In genomic region chr22:26529345-26529744, GRCh38 we compare ENCODE assay signal across 16 cellular contexts. TPM values are rescaled to one million over a fixed set of nuclear protein-coding genes. Genes with fewer than 3 reads are reported as not detected.
A peak's percentile ranks its signal among the peaks of the same experiment; 100 is the strongest.
DNase-seq lines count a peak whose midpoint lies in the region; ATAC-seq and TF ChIP-seq lines count a peak whose summit lies in the region.
"Had no signal": no experiment of that assay in that cellular context is flagged by ENCODE, and none has a peak within 500 bp of the region (broad histone marks: within the 10 kb centered on the region; RNA-seq: fewer than 3 reads in every experiment).

No MANE protein-coding gene starts in this region.

- intact Hi-C loops in psoas muscle (cut with DNase I) = loop anchor here in 1 of 2 donors (5.0 kb wide), 2 partner anchors 33 to 58 kb away; no protein-coding TSS in a partner anchor

- H3K27me3 ChIP-seq in psoas muscle (ENCODE audit: insufficient read depth in 3 of 3, low read length in 2 of 3) = no peaks in the 10 kb centered on the region
- H3K27me3 ChIP-seq: BLaER1 treated with 17β-estradiol and CSF1 and Interleukin-3, amounts not matched to agents 10 nM and 100 nM; hepatocyte had no signal

- no peaks in the 10 kb centered on the region for H3K9me3 ChIP-seq in psoas muscle
- H3K9me3 ChIP-seq: BLaER1 treated with 17β-estradiol and CSF1 and Interleukin-3, amounts not matched to agents 10 nM and 100 nM had no signal

- WGBS in psoas muscle, 3 donors = 25 to 56% (median 41%) methylated on average over 2 of the region's 2 CpGs

- peak; percentile 9 for DNase-seq in DMS153 treated with DMSO at 0.1 percent for 48 hours (lab: John Stamatoyannopoulos, UW; ENCODE audit: unreplicated experiment)
- DNase-seq in NCI-H1092 treated with DMSO at 0.1 percent for 48 hours (lab: John Stamatoyannopoulos, UW) = peak; percentile 47
- DNase-seq in epithelial cell of esophagus (ENCODE audit: low read depth) = peak; percentile 76
- peak; percentile 18 to 76 for DNase-seq in psoas muscle
- DNase-seq in UCSD-AML1 (lab: John Stamatoyannopoulos, UW; ENCODE audit: unreplicated experiment) = no peak
- no peak for DNase-seq in NCI-H774 (lab: John Stamatoyannopoulos, UW)
- no peak for DNase-seq in activated gamma-delta T cell (lab: John Stamatoyannopoulos, UW)
- DNase-seq: activated CD4-positive, alpha-beta T cell treated with anti-CD3 and anti-CD28 coated beads for 1 hour; activated T-cell treated with anti-CD3 and anti-CD28 coated beads, Interleukin-2, amount 50 U/mL, for 48 hours; effector memory CD4-positive, alpha-beta T cell; NCI-H1436 treated with DMSO at 0.1 percent for 48 hours; stimulated activated CD4-positive, alpha-beta T cell treated with anti-CD3 and anti-CD28 coated beads, Interleukin-4, amount 100 ng/mL, for 24 hours; stimulated activated naive CD4-positive, alpha-beta T cell had no signal

- peak; percentile 52 to 70 (median 66) for ATAC-seq in psoas muscle
- no peak for ATAC-seq in HG02642 (IDR thresholded peaks at IDR 0.05; ENCODE audit: poor library complexity, unreplicated experiment)

- H3K27ac ChIP-seq in psoas muscle = peak overlapping the region; percentile 84
- H3K27ac ChIP-seq: hepatocyte had no signal

- TF ChIP-seq CTCF in epithelial cell of esophagus (IDR thresholded peaks at IDR 0.05; ENCODE audit: insufficient read depth, low read depth, low read length, missing control alignments) = no peak
- TF ChIP-seq CTCF in psoas muscle (IDR thresholded peaks at IDR 0.05) = no peak

- H3K36me3 ChIP-seq in psoas muscle (ENCODE audit: insufficient read depth in 1 of 2, low read depth in 1 of 2) = peaks cover 3 to 34% of the 10 kb centered on the region in 2 donors

- H3K4me1 ChIP-seq in psoas muscle = peaks cover 28% of the 10 kb centered on the region

- no peak overlapping the region for H3K4me3 ChIP-seq in epithelial cell of esophagus (ENCODE audit: low read length)
- H3K4me3 ChIP-seq in psoas muscle = no peak overlapping the region
- H3K4me3 ChIP-seq: BLaER1 treated with 17β-estradiol and CSF1 and Interleukin-3, amounts not matched to agents 10 nM and 100 nM; hepatocyte had no signal

RNA-seq across cellular contexts. Expression of gene TFIP11, which starts 17.1 kb away (rescaled TPM):
- total RNA-seq in psoas muscle = 10 to 100 TPM; 29.1 to 48.6 (median 33.5) TPM
- polyA plus RNA-seq in psoas muscle = 10 to 100 TPM; 28.8 to 56.1 (median 37.8) TPM

RNA-seq across cellular contexts. Expression of gene SRRD, which starts 45.7 kb away (rescaled TPM):
- 10 to 100 TPM; 25.4 to 36.6 (median 28.9) TPM for total RNA-seq in psoas muscle
- 10 to 100 TPM; 36.1 to 51.2 (median 38.3) TPM for polyA plus RNA-seq in psoas muscle

RNA-seq across cellular contexts. Expression of gene HPS4, which starts 45.8 kb away (rescaled TPM):
- total RNA-seq in psoas muscle = 10 to 100 TPM in 3 of 4 donors, 1 to 10 TPM in 1; 7.4 to 12.5 (median 10.4) TPM
- 10 to 100 TPM in 1 of 3 donors, 1 to 10 TPM in 2; 5.8 to 13.9 (median 6.4) TPM for polyA plus RNA-seq in psoas muscle

Comparison
In these comparisons a context has a peak if more than half of its experiments do, and no peak if none do; other contexts are left out.
1. DNase-seq: peak in DMS153 treated with DMSO at 0.1 percent for 48 hours (single experiment), NCI-H1092 treated with DMSO at 0.1 percent for 48 hours (single experiment), epithelial cell of esophagus (single experiment) and psoas muscle (2 of 2); none in UCSD-AML1 (single experiment), NCI-H774 (single experiment) and activated gamma-delta T cell (single experiment).